14 cellular contexts compared by ENCODE assay signal in genomic region chr11:32575070-32575469, GRCh38.
"Had no signal": no experiment of that assay in that cellular context is flagged by ENCODE, and none has a peak within 500 bp of the region (broad histone marks: within the 10 kb centered on the region; RNA-seq: fewer than 3 reads in every experiment).

No MANE protein-coding gene starts in this region.

- H3K36me3 Mint-ChIP-seq: memory B cell, type B pancreatic cell had no signal

- H3K4me1 Mint-ChIP-seq: memory B cell had no signal

- H3K4me2 ChIP-seq: smooth muscle cell had no signal

- H3K4me3 ChIP-seq: gastroesophageal sphincter, left ventricle myocardium inferior, lower lobe of right lung, right atrium auricular region, smooth muscle cell had no signal

- H3K4me3 Mint-ChIP-seq: memory B cell; naive thymus-derived CD4-positive, alpha-beta T cell; type B pancreatic cell had no signal

- H3K27me3 ChIP-seq: right atrium auricular region had no signal

- H3K9me3 Mint-ChIP-seq: memory B cell; naive thymus-derived CD4-positive, alpha-beta T cell; type B pancreatic cell had no signal

- H3K27ac Mint-ChIP-seq: memory B cell; naive thymus-derived CD4-positive, alpha-beta T cell; type B pancreatic cell had no signal

- H3K4me1 ChIP-seq: gastroesophageal sphincter, left ventricle myocardium inferior, lower lobe of right lung, right atrium auricular region had no signal

- H3K36me3 ChIP-seq: gastroesophageal sphincter, left ventricle myocardium inferior, lower lobe of right lung, right atrium auricular region had no signal

- H3K27ac ChIP-seq: gastroesophageal sphincter, left ventricle myocardium inferior, lower lobe of right lung, right atrium auricular region had no signal

- DNase-seq: cortex of kidney; effector memory CD4-positive, alpha-beta T cell; glutamatergic neuron; left cardiac atrium; left ventricle myocardium inferior; lower lobe of right lung; naive thymus-derived CD4-positive, alpha-beta T cell; stimulated activated CD4-positive, alpha-beta T cell treated with anti-CD3 and anti-CD28 coated beads, Interleukin-2, amount 100 ng/mL, for 48 hours; stimulated activated naive CD4-positive, alpha-beta T cell treated with Interleukin-2 at 50 U/mL for 16 hours had no signal

- H3K9me3 ChIP-seq: gastroesophageal sphincter, left ventricle myocardium inferior, lower lobe of right lung, right atrium auricular region had no signal
